9 cellular contexts compared by ENCODE assay signal in the genomic region with DNA sequence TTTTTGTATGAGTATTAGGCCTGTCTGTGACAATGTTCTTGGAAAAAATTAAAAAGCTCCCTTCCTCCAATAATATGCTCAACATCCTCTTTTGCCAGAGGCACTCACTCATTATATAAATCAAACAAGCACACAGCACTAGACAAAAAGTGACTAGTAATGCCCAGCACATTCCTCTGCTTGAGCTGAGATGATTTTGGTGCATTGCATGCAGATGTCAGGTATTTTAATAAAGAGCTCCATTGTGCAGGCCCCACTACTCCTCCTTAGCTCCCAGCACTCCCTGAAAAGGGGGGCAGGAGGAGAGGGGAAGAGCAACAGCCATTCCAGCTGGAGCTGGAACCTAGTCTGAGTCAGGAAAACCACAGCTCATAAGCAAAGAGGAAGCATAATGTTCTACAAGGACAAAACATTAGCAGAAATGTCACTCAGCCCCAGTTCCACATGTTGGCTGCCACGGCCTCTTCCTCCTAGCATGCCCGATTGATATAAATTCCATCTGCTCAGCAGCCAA.
A peak's percentile ranks its signal among the peaks of the same experiment; 100 is the strongest.
DNase-seq lines count a peak whose midpoint lies in the region; ATAC-seq and TF ChIP-seq lines count a peak whose summit lies in the region.
"Had no signal": no experiment of that assay in that cellular context is flagged by ENCODE, and none has a peak within 500 bp of the region (broad histone marks: within the 10 kb centered on the region; RNA-seq: fewer than 3 reads in every experiment).

No MANE protein-coding gene starts in this region.

- no peaks in the 10 kb centered on the region for H3K4me1 Mint-ChIP-seq in activated CD8-positive, alpha-beta T cell treated with anti-CD3 and anti-CD28 coated beads, Interleukin-2, amount 10 ng/mL, durations not matched to agents 7 days and 5 days (ENCODE audit: low read depth)

- intact Hi-C loops in Right ventricle myocardium inferior (cut with DNase I) = no loop called here
- intact Hi-C loops in vagina (cut with DNase I) = no loop called here

- H3K27ac ChIP-seq in right atrium auricular region = peak overlapping the region in 1 of 2 donors; percentile 63
- H3K27ac ChIP-seq in vagina = peak overlapping the region; percentile 11

- DNase-seq in Right ventricle myocardium inferior (ENCODE audit: missing footprints) (no peak), right atrium auricular region (ENCODE audit: low spot score) (no peak), dedifferentiated amniotic fluid mesenchymal stem cell (ENCODE audit: extremely low spot score) (peak; percentile 60), lung microvascular endothelial cell (ENCODE audit: low read depth in 2 of 2) (peak; percentile 42 to 88), vagina (ENCODE audit: extremely low spot score in 2 of 2) (no peak), NCI-H2107 (lab: John Stamatoyannopoulos, UW) (no peak)
- no peak for DNase-seq in activated CD8-positive, alpha-beta T cell treated with anti-CD3 and anti-CD28 coated beads, Interleukin-2, amount 10 ng/mL, durations not matched to agents 7 days and 5 days
- no peak for DNase-seq in activated CD8-positive, alpha-beta memory T cell treated with anti-CD3 and anti-CD28 coated beads, Interleukin-2, amount 50 U/mL, for 48 hours
- DNase-seq: ACHN had no signal

- no peaks in the 10 kb centered on the region for H3K36me3 Mint-ChIP-seq in activated CD8-positive, alpha-beta T cell treated with anti-CD3 and anti-CD28 coated beads, Interleukin-2, amount 10 ng/mL, durations not matched to agents 7 days and 5 days (ENCODE audit: low read depth)

- POLR2A ChIA-PET in activated CD8-positive, alpha-beta T cell treated with anti-CD3 and anti-CD28 coated beads, Interleukin-2, amount 10 ng/mL, durations not matched to agents 7 days and 5 days (lab: Charles Lee) = no interaction called here

- H3K4me3 ChIP-seq in right atrium auricular region (no peak overlapping the region), vagina (no peak overlapping the region)

- H3K27me3 ChIP-seq in right atrium auricular region (no peaks in the 10 kb centered on the region), vagina (no peaks in the 10 kb centered on the region)

- peaks cover 0 to 15% of the 10 kb centered on the region in 2 donors for H3K4me1 ChIP-seq in right atrium auricular region
- H3K4me1 ChIP-seq in vagina = peaks cover 10% of the 10 kb centered on the region

- no peaks in the 10 kb centered on the region for H3K36me3 ChIP-seq in right atrium auricular region
- no peaks in the 10 kb centered on the region for H3K36me3 ChIP-seq in vagina

- H3K27me3 Mint-ChIP-seq in activated CD8-positive, alpha-beta T cell treated with anti-CD3 and anti-CD28 coated beads, Interleukin-2, amount 10 ng/mL, durations not matched to agents 7 days and 5 days (ENCODE audit: low read depth) = no peaks in the 10 kb centered on the region

- ATAC-seq in Right ventricle myocardium inferior = peak; percentile 76
- ATAC-seq in activated CD8-positive, alpha-beta T cell treated with anti-CD3 and anti-CD28 coated beads, Interleukin-2, amount 10 ng/mL, durations not matched to agents 7 days and 5 days = no peak

- no peak overlapping the region for H3K27ac Mint-ChIP-seq in activated CD8-positive, alpha-beta T cell treated with anti-CD3 and anti-CD28 coated beads, Interleukin-2, amount 10 ng/mL, durations not matched to agents 7 days and 5 days

- no peak overlapping the region for H3K4me3 Mint-ChIP-seq in activated CD8-positive, alpha-beta T cell treated with anti-CD3 and anti-CD28 coated beads, Interleukin-2, amount 10 ng/mL, durations not matched to agents 7 days and 5 days

- H3K9me3 Mint-ChIP-seq in activated CD8-positive, alpha-beta T cell treated with anti-CD3 and anti-CD28 coated beads, Interleukin-2, amount 10 ng/mL, durations not matched to agents 7 days and 5 days (ENCODE audit: insufficient read depth) = no peaks in the 10 kb centered on the region

- H3K9me3 ChIP-seq in right atrium auricular region (no peaks in the 10 kb centered on the region), vagina (no peaks in the 10 kb centered on the region)

- TF ChIP-seq CTCF in right atrium auricular region (IDR thresholded peaks at IDR 0.05) = no peak
- no peak for TF ChIP-seq CTCF in vagina (IDR thresholded peaks at IDR 0.05)

- no peak for TF ChIP-seq POLR2A in vagina (IDR thresholded peaks at IDR 0.05)

- CTCF ChIA-PET in activated CD8-positive, alpha-beta T cell treated with anti-CD3 and anti-CD28 coated beads, Interleukin-2, amount 10 ng/mL, durations not matched to agents 7 days and 5 days (lab: Charles Lee) = no interaction called here

Comparison
In these comparisons a context has a peak if more than half of its experiments do, and no peak if none do; other contexts are left out.
1. DNase-seq: peak in dedifferentiated amniotic fluid mesenchymal stem cell (single experiment) and lung microvascular endothelial cell (2 of 2); none in Right ventricle myocardium inferior (single experiment), right atrium auricular region (single experiment), vagina (0 of 2), NCI-H2107 (single experiment), activated CD8-positive, alpha-beta T cell treated with anti-CD3 and anti-CD28 coated beads, Interleukin-2, amount 10 ng/mL, durations not matched to agents 7 days and 5 days (single experiment) and activated CD8-positive, alpha-beta memory T cell treated with anti-CD3 and anti-CD28 coated beads, Interleukin-2, amount 50 U/mL, for 48 hours (single experiment).